7 cellular contexts compared by ENCODE assay signal in the genomic region with DNA sequence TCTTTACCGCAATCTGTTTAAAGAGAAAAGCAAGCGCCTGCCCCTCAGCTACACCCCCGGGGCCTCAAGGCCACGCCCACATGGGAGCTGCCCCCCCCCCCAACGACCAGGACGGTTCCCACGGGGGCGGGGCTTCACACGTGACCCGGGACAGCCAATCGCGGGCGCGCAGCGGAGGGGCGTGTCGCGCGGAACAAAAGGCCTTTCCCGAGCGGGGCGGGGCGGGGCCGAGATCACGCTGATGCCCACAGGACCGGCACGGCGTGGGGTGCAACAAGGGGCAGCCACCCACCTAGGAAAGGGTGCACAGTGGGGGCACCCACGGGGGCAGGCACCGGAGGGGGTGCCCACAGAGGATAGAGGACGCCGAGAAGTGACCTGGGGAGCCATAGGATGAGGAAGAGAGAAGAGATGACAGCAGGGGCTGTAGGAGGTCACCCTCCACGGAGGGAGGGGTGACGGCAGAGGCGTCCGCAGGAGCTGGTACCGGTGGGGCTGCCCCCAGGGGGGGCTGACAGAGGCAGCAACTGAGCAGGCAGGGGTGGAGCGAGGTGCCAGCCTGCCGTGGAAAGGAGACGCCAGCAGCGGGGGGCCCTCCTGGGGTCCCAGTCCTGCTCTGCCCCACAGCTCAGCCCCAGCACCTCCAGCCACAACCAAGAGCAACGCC. TPM values are rescaled to one million over a fixed set of nuclear protein-coding genes. Genes with fewer than 3 reads are reported as not detected.
DNase-seq lines count a peak whose midpoint lies in the region; ATAC-seq, FAIRE-seq and TF ChIP-seq lines count a peak whose summit lies in the region.

No MANE protein-coding gene starts in this region.

- CTCF ChIA-PET in WTC11 (lab: Charles Lee) = interaction anchor here (1.2 to 1.4 kb wide), 4 partner anchors 12 to 298 kb away, joined by 5 to 6 read pairs (median 6); partner anchors contain the start of genes MAPK8IP3 and UQCC4
- CTCF ChIA-PET in mammary epithelial cell (lab: Charles Lee; ENCODE audit: low non-redundant PET) = no interaction called here

- peak overlapping the region; percentile 72 for H3K4me3 Mint-ChIP-seq in WTC11
- peak overlapping the region; percentile 72 to 83 (median 75) for H3K4me3 Mint-ChIP-seq in immature natural killer cell

- H3K27ac ChIP-seq in mammary epithelial cell (ENCODE audit: insufficient read depth, low read depth, low read length) (no peak overlapping the region), small intestine (ENCODE audit: low read depth in 1 of 2, low read length in 1 of 2) (peak overlapping the region in 1 of 2 donors; percentile 51)

- POLR2A ChIA-PET in WTC11 (lab: Charles Lee) = interaction anchor here (1.4 kb wide), 1 partner anchor 28 kb away, joined by 12 read pairs; no protein-coding TSS in a partner anchor

- no peaks in the 10 kb centered on the region for H3K27me3 ChIP-seq in mammary epithelial cell (ENCODE audit: insufficient read depth, low read length)
- H3K27me3 ChIP-seq in small intestine (ENCODE audit: control insufficient read depth in 2 of 2, insufficient read depth in 2 of 2, low read length in 2 of 2) = no peaks in the 10 kb centered on the region

- peak overlapping the region; percentile 96 for H3K4me2 ChIP-seq in mammary epithelial cell (ENCODE audit: insufficient read depth, low read depth, low read length)

- no peak for TF ChIP-seq CTCF in WTC11 (IDR thresholded peaks at IDR 0.05)
- no peak for TF ChIP-seq CTCF in mammary epithelial cell (conservative IDR thresholded peaks at IDR 0.05 in 1 of 2, IDR thresholded peaks at IDR 0.05 in 1 of 2; ENCODE audit: extremely low read depth in 1 of 2, insufficient read depth in 1 of 2, low read depth in 1 of 2, low read length in 2 of 2)

- H3K4me1 Mint-ChIP-seq in WTC11 (no peaks in the 10 kb centered on the region), immature natural killer cell (peaks cover 25 to 27% of the 10 kb centered on the region in 2 donors)

- H3K79me2 ChIP-seq in mammary epithelial cell (ENCODE audit: insufficient read depth, low read length) = no peaks in the 10 kb centered on the region

- BruUV-seq in mammary epithelial cell (replicated peaks; lab: Mats Ljungman, UMichigan) = no TSS peak

- H3K4me1 ChIP-seq in mammary epithelial cell (ENCODE audit: insufficient read depth, low read length) = peaks cover 5% of the 10 kb centered on the region
- peaks cover 0 to 4% of the 10 kb centered on the region in 2 donors for H3K4me1 ChIP-seq in small intestine (ENCODE audit: control insufficient read depth in 2 of 2, insufficient read depth in 1 of 2, low read depth in 1 of 2, low read length in 1 of 2)

- no peaks in the 10 kb centered on the region for H3K9me3 Mint-ChIP-seq in WTC11
- H3K9me3 Mint-ChIP-seq in immature natural killer cell = no peaks in the 10 kb centered on the region

- peak overlapping the region; percentile 52 to 75 (median 55) for H3K4me3 ChIP-seq in mammary epithelial cell (replicated peaks in 1 of 3; ENCODE audit: insufficient read depth in 1 of 3, low read depth in 2 of 3, low read length in 3 of 3)
- peak overlapping the region; percentile 12 to 48 for H3K4me3 ChIP-seq in small intestine (ENCODE audit: low read depth in 1 of 2, low read length in 2 of 2)

- peak; percentile 88 for DNase-seq in NCI-H2196 (lab: John Stamatoyannopoulos, UW; ENCODE audit: unreplicated experiment)
- peak; percentile 93 for DNase-seq in WTC11 (ENCODE audit: low spot score)
- DNase-seq in mammary epithelial cell = peak; percentile 74
- DNase-seq in immature natural killer cell = peak; percentile 94 to 96 (median 96)
- DNase-seq in small intestine = peak; percentile 89

- no peaks in the 10 kb centered on the region for H3K9me3 ChIP-seq in mammary epithelial cell (replicated peaks; ENCODE audit: insufficient read depth, low read length)
- H3K9me3 ChIP-seq in small intestine (ENCODE audit: control insufficient read depth, low read depth) = no peaks in the 10 kb centered on the region

- H3K27me3 Mint-ChIP-seq in WTC11 (ENCODE audit: low read depth) (no peaks in the 10 kb centered on the region), immature natural killer cell (ENCODE audit: low read depth in 3 of 3) (peaks cover 3 to 8% (median 5%) of the 10 kb centered on the region in 3 donors)

- WGBS in mammary epithelial cell (ENCODE audit: low coverage, missing lambda C conversion rate) = 12% methylated on average over 17 of the region's 42 CpGs
- 2 to 3% (median 3%) methylated on average over 34 to 42 of the region's 42 CpGs for WGBS in small intestine, 3 donors

- dilution Hi-C loops in mammary epithelial cell (cut with HindIII; ENCODE audit: low sequenced_read_pairs) = no loop called here

- no peak overlapping the region for H3K9ac ChIP-seq in mammary epithelial cell (ENCODE audit: insufficient read depth, low read length)

- no peaks in the 10 kb centered on the region; the same call in 1 of the 2 replicates for H3K36me3 Mint-ChIP-seq in WTC11
- peaks cover 0 to 3% (median 3%) of the 10 kb centered on the region in 3 donors for H3K36me3 Mint-ChIP-seq in immature natural killer cell

- in situ Hi-C loops in mammary epithelial cell (cut with MboI; ENCODE audit: low sequenced_read_pairs in 2 of 2) = no loop called here

- no peak overlapping the region for H3K27ac Mint-ChIP-seq in WTC11
- H3K27ac Mint-ChIP-seq in immature natural killer cell = peak overlapping the region in 5 of 6 donors; percentile 49 to 85 (median 74)

- H4K20me1 ChIP-seq in mammary epithelial cell (ENCODE audit: insufficient read depth, low read length) = no peaks in the 10 kb centered on the region

- H3K36me3 ChIP-seq in mammary epithelial cell (ENCODE audit: insufficient read depth, low read length) (no peaks in the 10 kb centered on the region), small intestine (ENCODE audit: control insufficient read depth in 2 of 2, insufficient read depth in 2 of 2, low read length in 2 of 2) (peaks cover 0 to 2% of the 10 kb centered on the region in 2 donors)

- H2AFZ ChIP-seq in mammary epithelial cell (ENCODE audit: low read depth, low read length) = peak overlapping the region; percentile 96

- ATAC-seq in GM18505 (IDR thresholded peaks at IDR 0.05; ENCODE audit: unreplicated experiment) (peak; percentile 66), HG03045 (IDR thresholded peaks at IDR 0.05; ENCODE audit: unreplicated experiment) (peak; percentile 79), WTC11 (peak; percentile 84)

- no peak for TF ChIP-seq POLR2A in GM18505 (IDR thresholded peaks at IDR 0.05; ENCODE audit: borderline replicate concordance, extremely low read depth, insufficient read depth, insufficient read length)

- intact Hi-C loops in mammary epithelial cell (cut with micrococcal nuclease) = no loop called here

- FAIRE-seq in small intestine (lab: Jason Lieb, UNC) = no peak

TF ChIP-seq in WTC11, 78 proteins besides CTCF, POLR2A, EP300 and RAD21 (continues in another document):
- TF ChIP-seq TEAD1 (CRISPR knock-in tag; IDR thresholded peaks at IDR 0.05) = no peak
- TF ChIP-seq NR1H2 (CRISPR knock-in tag; IDR thresholded peaks at IDR 0.05) = no peak
- no peak for TF ChIP-seq ZNF232 (CRISPR knock-in tag; IDR thresholded peaks at IDR 0.05)
- TF ChIP-seq OVOL2 (CRISPR knock-in tag; IDR thresholded peaks at IDR 0.05; ENCODE audit: borderline replicate concordance) = no peak
- TF ChIP-seq, protein P1, sequence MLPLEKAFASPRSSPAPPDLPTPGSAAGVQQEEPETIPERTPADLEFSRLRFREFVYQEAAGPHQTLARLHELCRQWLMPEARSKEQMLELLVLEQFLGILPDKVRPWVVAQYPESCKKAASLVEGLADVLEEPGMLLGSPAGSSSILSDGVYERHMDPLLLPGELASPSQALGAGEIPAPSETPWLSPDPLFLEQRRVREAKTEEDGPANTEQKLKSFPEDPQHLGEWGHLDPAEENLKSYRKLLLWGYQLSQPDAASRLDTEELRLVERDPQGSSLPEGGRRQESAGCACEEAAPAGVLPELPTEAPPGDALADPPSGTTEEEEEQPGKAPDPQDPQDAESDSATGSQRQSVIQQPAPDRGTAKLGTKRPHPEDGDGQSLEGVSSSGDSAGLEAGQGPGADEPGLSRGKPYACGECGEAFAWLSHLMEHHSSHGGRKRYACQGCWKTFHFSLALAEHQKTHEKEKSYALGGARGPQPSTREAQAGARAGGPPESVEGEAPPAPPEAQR (CRISPR knock-in tag; IDR thresholded peaks at IDR 0.05) = no peak
- TF ChIP-seq, protein P2, sequence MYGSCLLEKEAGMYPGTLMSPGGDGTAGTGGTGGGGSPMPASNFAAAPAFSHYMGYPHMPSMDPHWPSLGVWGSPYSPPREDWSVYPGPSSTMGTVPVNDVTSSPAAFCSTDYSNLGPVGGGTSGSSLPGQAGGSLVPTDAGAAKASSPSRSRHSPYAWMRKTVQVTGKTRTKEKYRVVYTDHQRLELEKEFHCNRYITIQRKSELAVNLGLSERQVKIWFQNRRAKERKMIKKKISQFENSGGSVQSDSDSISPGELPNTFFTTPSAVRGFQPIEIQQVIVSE (CRISPR knock-in tag; IDR thresholded peaks at IDR 0.05; ENCODE audit: borderline replicate concordance) = no peak
- TF ChIP-seq ELF4 (CRISPR knock-in tag; IDR thresholded peaks at IDR 0.05; ENCODE audit: low read depth) = no peak

RNA-seq across cellular contexts. Expression of gene UNKL, which starts 6.2 kb away (rescaled TPM):
- total RNA-seq in WTC11 (2021) (42.0 to 53.3 TPM (median 42.3 TPM) in 3 replicates), mammary epithelial cell (10 to 100 TPM in 1 of 2 donors, 1 to 10 TPM in 1; 7.0 to 10.3 TPM)
- polyA plus RNA-seq in mammary epithelial cell (11.2 TPM), immature natural killer cell (10 to 100 TPM in 1 of 3 donors, 1 to 10 TPM in 2; 1.0 to 14.5 (median 5.9) TPM), small intestine (1 to 10 TPM; 1.9 to 7.0 (median 2.2) TPM)
- 1.3 TPM for polyA minus RNA-seq in mammary epithelial cell

RNA-seq across cellular contexts. Expression of gene UQCC4, which starts 12.2 kb away (rescaled TPM):
- total RNA-seq in WTC11 (2021) (16.2 to 17.0 TPM (median 16.9 TPM) in 3 replicates), mammary epithelial cell (10 to 100 TPM; 11.3 to 17.8 TPM)
- polyA plus RNA-seq in mammary epithelial cell (27.3 TPM), immature natural killer cell (10 to 100 TPM; 59.3 to 79.9 (median 64.7) TPM), small intestine (10 to 100 TPM; 24.2 to 36.1 (median 32.2) TPM)
- polyA minus RNA-seq in mammary epithelial cell = 3.8 TPM

RNA-seq across cellular contexts. Expression of gene PERCC1, which starts 22.6 kb away (rescaled TPM):
- total RNA-seq in WTC11 (2021) (not detected in 3 replicates), mammary epithelial cell (under 1 TPM in 1 of 2 donors, not detected in 1; 0.33 TPM)
- polyA plus RNA-seq in mammary epithelial cell (not detected), immature natural killer cell (not detected), small intestine (under 1 TPM in 1 of 3 donors, not detected in 2; 0.58 TPM)
- polyA minus RNA-seq in mammary epithelial cell = not detected

RNA-seq across cellular contexts. Expression of gene CCDC154, which starts 36.1 kb away (rescaled TPM):
- total RNA-seq in WTC11 (2021) = 0.46 to 1.2 TPM (median 1.1 TPM) in 3 replicates
- under 1 TPM; 0.17 to 0.45 TPM for total RNA-seq in mammary epithelial cell
- not detected for polyA plus RNA-seq in mammary epithelial cell
- polyA minus RNA-seq in mammary epithelial cell = not detected
- not detected for polyA plus RNA-seq in immature natural killer cell
- polyA plus RNA-seq in small intestine = 1 to 10 TPM in 1 of 3 donors, under 1 TPM in 1, not detected in 1; 0.76 to 1.4 TPM

RNA-seq across cellular contexts. Expression of gene GNPTG, which starts 56.6 kb away (rescaled TPM):
- total RNA-seq in WTC11 (2021) (31.1 to 39.1 TPM (median 35.9 TPM) in 3 replicates), mammary epithelial cell (10 to 100 TPM; 33.3 to 34.8 TPM)
- polyA plus RNA-seq in mammary epithelial cell (37.2 TPM), immature natural killer cell (10 to 100 TPM; 44.3 to 76.5 (median 64.1) TPM), small intestine (10 to 100 TPM; 34.3 to 51.5 (median 36.2) TPM)
- polyA minus RNA-seq in mammary epithelial cell = 16.2 TPM
